Comparison of ENCODE assay signal across 12 cellular contexts in genomic region chr4:120062663-120063195, GRCh38. TPM values are rescaled to one million over a fixed set of nuclear protein-coding genes. Genes with fewer than 3 reads are reported as not detected.
A peak's percentile ranks its signal among the peaks of the same experiment; 100 is the strongest.
DNase-seq lines count a peak whose midpoint lies in the region; ATAC-seq, FAIRE-seq and TF ChIP-seq lines count a peak whose summit lies in the region.
"Had no signal": no experiment of that assay in that cellular context is flagged by ENCODE, and none has a peak within 500 bp of the region (broad histone marks: within the 10 kb centered on the region; RNA-seq: fewer than 3 reads in every experiment).

No MANE protein-coding gene starts in this region.

- POLR2A ChIA-PET in activated CD4-positive, alpha-beta T cell treated with anti-CD3 and anti-CD28 coated beads for 36 hours (lab: Charles Lee): no interaction called here
- POLR2A ChIA-PET in activated CD8-positive, alpha-beta T cell treated with anti-CD3 and anti-CD28 coated beads, Interleukin-2, amount 10 ng/mL, durations not matched to agents 7 days and 5 days (lab: Charles Lee): no interaction called here

- H3K4me1 Mint-ChIP-seq in activated CD4-positive, alpha-beta T cell treated with anti-CD3 and anti-CD28 coated beads for 36 hours: peaks cover 36% of the 10 kb centered on the region
- H3K4me1 Mint-ChIP-seq in activated CD8-positive, alpha-beta T cell treated with anti-CD3 and anti-CD28 coated beads, Interleukin-2, amount 10 ng/mL, durations not matched to agents 7 days and 5 days (ENCODE audit: low read depth): peaks cover 43% of the 10 kb centered on the region
- peaks cover 45% of the 10 kb centered on the region for H3K4me1 Mint-ChIP-seq in nephron progenitor cell

- H3K9me3 Mint-ChIP-seq in activated CD4-positive, alpha-beta T cell treated with anti-CD3 and anti-CD28 coated beads for 36 hours (ENCODE audit: low read depth): no peaks in the 10 kb centered on the region
- no peaks in the 10 kb centered on the region for H3K9me3 Mint-ChIP-seq in activated CD8-positive, alpha-beta T cell treated with anti-CD3 and anti-CD28 coated beads, Interleukin-2, amount 10 ng/mL, durations not matched to agents 7 days and 5 days (ENCODE audit: insufficient read depth)
- H3K9me3 Mint-ChIP-seq in nephron progenitor cell: no peaks in the 10 kb centered on the region

- FAIRE-seq in GM18507 (lab: Jason Lieb, UNC): peak; percentile 26
- FAIRE-seq: TTC549 had no signal

- no peak for TF ChIP-seq CTCF in nephron progenitor cell (IDR thresholded peaks at IDR 0.05)

- no peaks in the 10 kb centered on the region for H3K27me3 Mint-ChIP-seq in activated CD4-positive, alpha-beta T cell treated with anti-CD3 and anti-CD28 coated beads for 36 hours
- H3K27me3 Mint-ChIP-seq in activated CD8-positive, alpha-beta T cell treated with anti-CD3 and anti-CD28 coated beads, Interleukin-2, amount 10 ng/mL, durations not matched to agents 7 days and 5 days (ENCODE audit: low read depth): no peaks in the 10 kb centered on the region
- H3K27me3 Mint-ChIP-seq in nephron progenitor cell (ENCODE audit: low read depth, poor library complexity): no peaks in the 10 kb centered on the region

- peak overlapping the region; percentile 42 for H3K27ac Mint-ChIP-seq in activated CD4-positive, alpha-beta T cell treated with anti-CD3 and anti-CD28 coated beads for 36 hours
- H3K27ac Mint-ChIP-seq in activated CD8-positive, alpha-beta T cell treated with anti-CD3 and anti-CD28 coated beads, Interleukin-2, amount 10 ng/mL, durations not matched to agents 7 days and 5 days: peak overlapping the region; percentile 35
- peak overlapping the region; percentile 97 for H3K27ac Mint-ChIP-seq in nephron progenitor cell

- peaks cover 61% of the 10 kb centered on the region for H3K36me3 Mint-ChIP-seq in activated CD4-positive, alpha-beta T cell treated with anti-CD3 and anti-CD28 coated beads for 36 hours (ENCODE audit: low read depth)
- peaks cover 69% of the 10 kb centered on the region for H3K36me3 Mint-ChIP-seq in activated CD8-positive, alpha-beta T cell treated with anti-CD3 and anti-CD28 coated beads, Interleukin-2, amount 10 ng/mL, durations not matched to agents 7 days and 5 days (ENCODE audit: low read depth)
- peaks cover 53% of the 10 kb centered on the region for H3K36me3 Mint-ChIP-seq in nephron progenitor cell (ENCODE audit: low read depth)

- no peak for DNase-seq in activated CD4-positive, alpha-beta T cell treated with anti-CD3 and anti-CD28 coated beads for 36 hours
- no peak for DNase-seq in activated CD4-positive, alpha-beta T cell treated with anti-CD3 and anti-CD28 coated beads, Interleukin-2, amount 50 U/mL, for 48 hours
- DNase-seq in GM18507 (ENCODE audit: extremely low spot score, insufficient read length, low read depth) (no peak), nephron progenitor cell (no peak), EL (no peak), DMS 273 (lab: John Stamatoyannopoulos, UW; ENCODE audit: unreplicated experiment) (no peak)
- DNase-seq in activated CD8-positive, alpha-beta T cell treated with anti-CD3 and anti-CD28 coated beads, Interleukin-2, amount 10 ng/mL, durations not matched to agents 7 days and 5 days: no peak
- DNase-seq: ACHN, aorta, NCI-H2227 treated with DMSO at 0.1 percent for 48 hours had no signal

- CTCF ChIA-PET in activated CD4-positive, alpha-beta T cell treated with anti-CD3 and anti-CD28 coated beads for 36 hours (lab: Charles Lee): no interaction called here
- CTCF ChIA-PET in activated CD8-positive, alpha-beta T cell treated with anti-CD3 and anti-CD28 coated beads, Interleukin-2, amount 10 ng/mL, durations not matched to agents 7 days and 5 days (lab: Charles Lee): interaction anchor here (1.3 to 1.6 kb wide), 3 partner anchors 8 to 434 kb away, joined by 4 to 6 read pairs (median 4); partner anchors contain the start of gene PDE5A

- no peak for ATAC-seq in activated CD4-positive, alpha-beta T cell treated with anti-CD3 and anti-CD28 coated beads for 36 hours
- no peak for ATAC-seq in activated CD8-positive, alpha-beta T cell treated with anti-CD3 and anti-CD28 coated beads, Interleukin-2, amount 10 ng/mL, durations not matched to agents 7 days and 5 days
- no peak for ATAC-seq in GM18502 (IDR thresholded peaks at IDR 0.05; ENCODE audit: poor library complexity, unreplicated experiment)

- peak overlapping the region; percentile 1 for H3K4me3 Mint-ChIP-seq in activated CD4-positive, alpha-beta T cell treated with anti-CD3 and anti-CD28 coated beads for 36 hours
- H3K4me3 Mint-ChIP-seq in activated CD8-positive, alpha-beta T cell treated with anti-CD3 and anti-CD28 coated beads, Interleukin-2, amount 10 ng/mL, durations not matched to agents 7 days and 5 days: no peak overlapping the region
- peak overlapping the region; percentile 98 for H3K4me3 Mint-ChIP-seq in nephron progenitor cell

- intact Hi-C loops in activated CD4-positive, alpha-beta T cell treated with anti-CD3 and anti-CD28 coated beads for 36 hours (cut with DNase I, micrococcal nuclease): no loop called here

RNA-seq across cellular contexts. Expression of gene MAD2L1, which starts 3.9 kb away (rescaled TPM):
- 100 to 1,000 TPM in 1 of 2 experiments, 10 to 100 TPM in 1; 55.8 to 104 TPM for total RNA-seq in activated CD4-positive, alpha-beta T cell treated with anti-CD3 and anti-CD28 coated beads for 36 hours
- total RNA-seq in activated CD8-positive, alpha-beta T cell treated with anti-CD3 and anti-CD28 coated beads, Interleukin-2, amount 10 ng/mL, durations not matched to agents 7 days and 5 days: 10 to 100 TPM; 68.4 to 68.5 TPM

Comparison
In these comparisons a context has a peak if more than half of its experiments do, and no peak if none do; other contexts are left out.
1. H3K27ac Mint-ChIP-seq: peak in every context shown above with its lines; median percentile 97 in nephron progenitor cell; 42 in activated CD4-positive, alpha-beta T cell treated with anti-CD3 and anti-CD28 coated beads for 36 hours; 35 in activated CD8-positive, alpha-beta T cell treated with anti-CD3 and anti-CD28 coated beads, Interleukin-2, amount 10 ng/mL, durations not matched to agents 7 days and 5 days.